Comparison of ENCODE assay signal across 31 cellular contexts in the genomic region with DNA sequence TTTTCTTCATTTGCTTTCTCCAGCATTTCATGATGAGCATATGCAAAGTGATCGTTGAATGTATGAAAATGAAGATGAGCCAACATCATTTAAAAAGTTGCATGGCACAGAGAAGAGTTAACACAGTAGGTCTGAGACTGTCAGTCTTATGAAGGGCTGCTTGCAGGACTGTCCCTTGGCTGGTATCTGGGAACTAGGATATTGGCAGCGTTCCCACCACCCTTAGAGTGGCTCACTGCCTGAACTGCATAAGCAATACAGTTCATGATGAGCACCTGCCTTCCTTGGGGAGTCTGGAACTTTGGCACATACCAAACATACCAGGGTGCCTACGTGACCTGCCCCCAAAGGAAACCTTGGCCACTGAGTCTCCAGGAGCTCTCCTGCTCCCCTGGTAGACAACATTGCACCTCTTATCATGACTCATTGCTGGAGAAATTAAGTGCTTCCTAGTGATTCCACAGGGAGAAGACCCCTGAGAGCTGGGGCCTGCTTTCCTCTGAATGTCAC.
DNase-seq lines count a peak whose midpoint lies in the region; ATAC-seq, FAIRE-seq and TF ChIP-seq lines count a peak whose summit lies in the region.
"Had no signal": no experiment of that assay in that cellular context is flagged by ENCODE, and none has a peak within 500 bp of the region (broad histone marks: within the 10 kb centered on the region; RNA-seq: fewer than 3 reads in every experiment).

No MANE protein-coding gene starts in this region.

- H3K27ac ChIP-seq in keratinocyte (ENCODE audit: control insufficient read depth, insufficient read depth, low read length), result no peak overlapping the region
- H3K27ac ChIP-seq: 22Rv1, esophagus muscularis mucosa, GM23248, prostate gland, SJSA1, suprapubic skin had no signal

- no peak overlapping the region for H3K9ac ChIP-seq in keratinocyte (ENCODE audit: control insufficient read depth, extremely low read depth, insufficient read depth, low read length)
- H3K9ac ChIP-seq: GM23248 had no signal

- H3K4me2 ChIP-seq in keratinocyte (ENCODE audit: control insufficient read depth, extremely low read depth, insufficient read depth, low read depth, low read length), result no peak overlapping the region

- H3K27me3 ChIP-seq in keratinocyte (ENCODE audit: control insufficient read depth, extremely low read depth, insufficient read depth, low read length), result no peaks in the 10 kb centered on the region
- H3K27me3 ChIP-seq: esophagus muscularis mucosa, SJSA1, suprapubic skin had no signal

- no peaks in the 10 kb centered on the region for H3K9me3 ChIP-seq in keratinocyte (ENCODE audit: control insufficient read depth, low read depth, low read length)
- H3K9me3 ChIP-seq: prostate gland, SJSA1 had no signal

- peak; percentile 37 for DNase-seq in NCI-H1092 treated with DMSO at 0.1 percent for 48 hours (lab: John Stamatoyannopoulos, UW)
- no peak for DNase-seq in NCI-H1092 (lab: John Stamatoyannopoulos, UW)
- DNase-seq in Daoy (ENCODE audit: low read depth), result peak; percentile 48
- DNase-seq in RCC 7860 (ENCODE audit: low spot score), result peak; percentile 48
- DNase-seq in keratinocyte (ENCODE audit: low read depth, low spot score), result peak; percentile 56
- DNase-seq in DMS153 (lab: John Stamatoyannopoulos, UW), result no peak
- DNase-seq: activated CD4-positive, alpha-beta memory T cell treated with anti-CD3 and anti-CD28 coated beads for 36 hours; activated CD8-positive, alpha-beta memory T cell treated with anti-CD3 and anti-CD28 coated beads, Interleukin-2, amount 50 U/mL, for 48 hours; amygdala; CD4-positive, alpha-beta T cell; endodermal cell; foreskin melanocyte; GM23248; Kasumi-1; midbrain; MV-4-11; naive thymus-derived CD8-positive, alpha-beta T cell; NCI-H1930; stimulated activated naive CD4-positive, alpha-beta T cell; T-cell had no signal

- FAIRE-seq in RCC 7860 (lab: Jason Lieb, UNC) (no peak), keratinocyte (lab: Jason Lieb, UNC) (peak; percentile 59)

- ATAC-seq in GM18861 (IDR thresholded peaks at IDR 0.05; ENCODE audit: unreplicated experiment), result no peak
- ATAC-seq in HG03135 (IDR thresholded peaks at IDR 0.05; ENCODE audit: unreplicated experiment), result no peak
- ATAC-seq: activated CD4-positive, CD25-positive, alpha-beta regulatory T cell treated with anti-CD3 and anti-CD28 coated beads, Interleukin-2, amount 50 U/mL, for 24 hours; activated T-helper 17 cell treated with anti-CD3 and anti-CD28 coated beads, Interleukin-2, amount 50 U/mL, for 72 hours; left lobe of liver; naive thymus-derived CD8-positive, alpha-beta T cell; Panc1; T-cell had no signal

- H3K36me3 ChIP-seq in keratinocyte (ENCODE audit: control insufficient read depth in 2 of 2, extremely low read depth in 1 of 2, insufficient read depth in 2 of 2, low read length in 2 of 2), result no peaks in the 10 kb centered on the region
- H3K36me3 ChIP-seq: esophagus muscularis mucosa, prostate gland, SJSA1, suprapubic skin had no signal

- H3K4me3 ChIP-seq in keratinocyte (ENCODE audit: control insufficient read depth in 2 of 3, extremely low read depth in 1 of 3, insufficient read depth in 2 of 3, low read depth in 1 of 3, low read length in 3 of 3), result no peak overlapping the region
- H3K4me3 ChIP-seq: esophagus muscularis mucosa, GM23248, prostate gland, SJSA1, suprapubic skin had no signal

- no peaks in the 10 kb centered on the region for H3K79me2 ChIP-seq in keratinocyte (ENCODE audit: control insufficient read depth, insufficient read depth, low read length)

- peaks cover 5% of the 10 kb centered on the region for H3K4me1 ChIP-seq in keratinocyte (ENCODE audit: control insufficient read depth, extremely low read depth, insufficient read depth, low read length)
- H3K4me1 ChIP-seq: prostate gland, SJSA1, suprapubic skin had no signal

- no peaks in the 10 kb centered on the region for H4K20me1 ChIP-seq in keratinocyte (ENCODE audit: control insufficient read depth, extremely low read depth, insufficient read depth, low read length)

- TF ChIP-seq CTCF in keratinocyte (optimal IDR thresholded peaks at IDR 0.05 in 1 of 3, IDR thresholded peaks at IDR 0.05 in 1 of 3, conservative IDR thresholded peaks at IDR 0.05 in 1 of 3; ENCODE audit: extremely low read depth in 1 of 3, insufficient read depth in 2 of 3, low read length in 3 of 3), result no peak

- no peak overlapping the region for H2AFZ ChIP-seq in keratinocyte (ENCODE audit: control insufficient read depth, low read length)
- H2AFZ ChIP-seq: GM23248 had no signal

- H3K9me1 ChIP-seq in keratinocyte (ENCODE audit: control insufficient read depth, extremely low read depth, insufficient read depth, low read length), result no peaks in the 10 kb centered on the region

- dilution Hi-C loops in keratinocyte (cut with MboI; ENCODE audit: extremely low pct_ligation_motif_present, low sequenced_read_pairs), result no loop called here

Comparison
In these comparisons a context has a peak if more than half of its experiments do, and no peak if none do; other contexts are left out.
1. DNase-seq: peak in NCI-H1092 treated with DMSO at 0.1 percent for 48 hours (single experiment), Daoy (single experiment), RCC 7860 (single experiment) and keratinocyte (single experiment); none in NCI-H1092 (single experiment) and DMS153 (single experiment).